8 cellular contexts compared by ENCODE assay signal in the genomic region with DNA sequence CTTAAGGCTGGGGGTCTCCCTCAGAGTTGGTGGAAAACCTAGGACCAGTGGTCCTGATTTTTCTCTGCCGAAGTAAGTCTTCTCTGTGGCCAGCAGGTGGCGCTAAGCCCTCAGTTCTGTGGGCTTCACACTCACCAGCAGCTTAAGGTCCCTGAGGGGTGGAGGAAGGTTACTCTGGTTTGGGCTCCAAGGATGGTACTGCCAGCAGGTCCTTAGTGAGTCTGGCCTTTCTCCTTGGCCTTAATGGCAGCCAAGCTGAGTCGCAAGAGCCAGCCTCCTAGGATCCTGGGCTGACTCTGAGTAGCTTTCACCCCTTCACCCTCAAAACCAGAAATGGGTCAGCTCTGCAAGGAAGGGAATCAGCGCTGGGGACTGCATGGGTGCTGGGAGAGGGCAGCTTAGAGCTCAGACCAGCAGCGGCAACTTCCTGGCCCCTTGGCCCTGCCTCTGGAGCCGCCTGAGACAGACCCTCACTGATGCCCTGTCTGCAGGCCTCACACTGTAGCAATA. TPM values are rescaled to one million over a fixed set of nuclear protein-coding genes. Genes with fewer than 3 reads are reported as not detected.
A peak's percentile ranks its signal among the peaks of the same experiment; 100 is the strongest.
DNase-seq lines count a peak whose midpoint lies in the region; ATAC-seq and TF ChIP-seq lines count a peak whose summit lies in the region.

No MANE protein-coding gene starts in this region.

- no peak overlapping the region for H3K4me3 ChIP-seq in CD8-positive, alpha-beta T cell (ENCODE audit: low read depth, low read length)
- H3K4me3 ChIP-seq in adrenal gland (no peak overlapping the region), right atrium auricular region (no peak overlapping the region)

- H3K27ac Mint-ChIP-seq in CD8-positive, alpha-beta T cell: no peak overlapping the region

- no peaks in the 10 kb centered on the region for H3K9me3 ChIP-seq in CD8-positive, alpha-beta T cell (ENCODE audit: low read length)
- H3K9me3 ChIP-seq in adrenal gland (replicated peaks in 1 of 3) (no peaks in the 10 kb centered on the region), right atrium auricular region (no peaks in the 10 kb centered on the region)

- no peaks in the 10 kb centered on the region for H3K27me3 ChIP-seq in CD8-positive, alpha-beta T cell (ENCODE audit: insufficient read depth, low read length)
- H3K27me3 ChIP-seq in adrenal gland: no peaks in the 10 kb centered on the region
- peaks cover 0 to 3% of the 10 kb centered on the region in 2 donors for H3K27me3 ChIP-seq in right atrium auricular region

- DNase-seq in CD8-positive, alpha-beta T cell: peak; percentile 51 to 85 (median 78)
- DNase-seq in NCI-H1105 (lab: John Stamatoyannopoulos, UW): peak; percentile 75
- peak; percentile 64 for DNase-seq in T follicular helper cell (ENCODE audit: low read depth)
- peak; percentile 77 to 89 (median 83) for DNase-seq in adrenal gland
- DNase-seq in right atrium auricular region (ENCODE audit: low spot score): peak; percentile 76
- DNase-seq in sciatic nerve (ENCODE audit: low spot score): peak; percentile 88

- H3K36me3 Mint-ChIP-seq in CD8-positive, alpha-beta T cell: peaks cover 8% of the 10 kb centered on the region

- TF ChIP-seq POLR2A in adrenal gland (IDR thresholded peaks at IDR 0.05): no peak

- no peaks in the 10 kb centered on the region for H3K27me3 Mint-ChIP-seq in CD8-positive, alpha-beta T cell (ENCODE audit: low read depth)

- H3K9me3 Mint-ChIP-seq in CD8-positive, alpha-beta T cell: no peaks in the 10 kb centered on the region

- peak; percentile 86 for TF ChIP-seq CTCF in CD8-positive, alpha-beta T cell (IDR thresholded peaks at IDR 0.05)
- TF ChIP-seq CTCF in adrenal gland (IDR thresholded peaks at IDR 0.05) (peak; percentile 87 to 97 (median 92)), right atrium auricular region (IDR thresholded peaks at IDR 0.05) (peak; percentile 83 to 96)

- H3K4me3 Mint-ChIP-seq in CD8-positive, alpha-beta T cell: no peak overlapping the region

- no peaks in the 10 kb centered on the region for H3K4me1 ChIP-seq in CD8-positive, alpha-beta T cell (ENCODE audit: insufficient read depth, low read length)
- H3K4me1 ChIP-seq in adrenal gland (replicated peaks in 1 of 2): no peaks in the 10 kb centered on the region
- peaks cover 0 to 36% of the 10 kb centered on the region in 2 donors for H3K4me1 ChIP-seq in right atrium auricular region

- ATAC-seq in CD8-positive, alpha-beta T cell: peak; percentile 68
- ATAC-seq in GM21447 (IDR thresholded peaks at IDR 0.05; ENCODE audit: unreplicated experiment): peak; percentile 55
- peak; percentile 62 for ATAC-seq in sciatic nerve
- ATAC-seq in GM21619 (IDR thresholded peaks at IDR 0.05; ENCODE audit: unreplicated experiment): no peak

- no peaks in the 10 kb centered on the region for H3K4me1 Mint-ChIP-seq in CD8-positive, alpha-beta T cell (ENCODE audit: low read depth)

- POLR2A ChIA-PET in CD8-positive, alpha-beta T cell (lab: Charles Lee): interaction anchor here (0.9 to 1.1 kb wide), 2 partner anchors 108 to 144 kb away, joined by 3 to 4 read pairs; no protein-coding TSS in a partner anchor

- WGBS in adrenal gland, 4 donors: 0 to 46% (median 39%) methylated on average over 1 to 6 of the region's 6 CpGs

- intact Hi-C loops in CD8-positive, alpha-beta T cell (cut with DNase I, micrococcal nuclease): loop anchor here (1.0 to 10.0 kb wide), 5 partner anchors 120 to 601 kb away; no protein-coding TSS in a partner anchor
- intact Hi-C loops in adrenal gland (cut with DNase I) (loop anchor here in 1 of 2 donors (2.0 to 10.0 kb wide), 3 partner anchors 121 to 159 kb away; no protein-coding TSS in a partner anchor), sciatic nerve (cut with DNase I) (no loop called here)

- no peak overlapping the region for H3K27ac ChIP-seq in CD8-positive, alpha-beta T cell (ENCODE audit: low read depth, low read length)
- H3K27ac ChIP-seq in adrenal gland: no peak overlapping the region
- no peak overlapping the region for H3K27ac ChIP-seq in right atrium auricular region

- no peaks in the 10 kb centered on the region for H3K36me3 ChIP-seq in CD8-positive, alpha-beta T cell (ENCODE audit: insufficient read depth, low read length)
- H3K36me3 ChIP-seq in adrenal gland (replicated peaks in 1 of 2): no peaks in the 10 kb centered on the region
- no peaks in the 10 kb centered on the region for H3K36me3 ChIP-seq in right atrium auricular region

- CTCF ChIA-PET in CD8-positive, alpha-beta T cell (lab: Charles Lee): interaction anchor here (0.6 to 7.2 kb wide), 38 partner anchors 9 to 634 kb away, joined by 3 to 119 read pairs (median 4); a partner anchor contains a TSS

RNA-seq across cellular contexts. Expression of a gene that starts 4.4 kb away (rescaled TPM):
- total RNA-seq in CD8-positive, alpha-beta T cell: under 1 TPM; 0.73 to 0.83 TPM
- 1 to 10 TPM in 6 of 8 donors, under 1 TPM in 2; 0.17 to 3.2 (median 1.8) TPM for total RNA-seq in adrenal gland
- polyA plus RNA-seq in adrenal gland: 1 to 10 TPM in 1 of 3 donors, under 1 TPM in 2; 0.27 to 1.6 (median 0.35) TPM
- 10 to 100 TPM; 18.7 to 19.5 TPM for total RNA-seq in right atrium auricular region
- total RNA-seq in sciatic nerve: 6.6 TPM

RNA-seq across cellular contexts. Expression of a gene that starts 32.5 kb away (rescaled TPM):
- total RNA-seq in CD8-positive, alpha-beta T cell: 10 to 100 TPM; 11.2 TPM
- total RNA-seq in adrenal gland: 1 to 10 TPM in 7 of 8 donors, under 1 TPM in 1; 0.76 to 7.3 (median 1.4) TPM
- 1 to 10 TPM in 1 of 3 donors, under 1 TPM in 2; 0.13 to 3.6 (median 0.32) TPM for polyA plus RNA-seq in adrenal gland
- total RNA-seq in right atrium auricular region: 1 to 10 TPM; 2.0 to 3.6 TPM
- total RNA-seq in sciatic nerve: 2.1 TPM
